In genomic region chr1:19078503-19078902, GRCh38 we compare ENCODE assay signal across 26 cellular contexts.
"Had no signal": no experiment of that assay in that cellular context is flagged by ENCODE, and none has a peak within 500 bp of the region (broad histone marks: within the 10 kb centered on the region; RNA-seq: fewer than 3 reads in every experiment).

No MANE protein-coding gene starts in this region.

- DNase-seq: activated CD4-positive, alpha-beta memory T cell treated with anti-CD3 and anti-CD28 coated beads for 36 hours; activated CD4-positive, alpha-beta T cell treated with anti-CD3 and anti-CD28 coated beads for 36 hours; activated CD4-positive, alpha-beta T cell treated with anti-CD3 and anti-CD28 coated beads, Interleukin-2, amount 50 U/mL, for 1 hour; activated CD8-positive, alpha-beta memory T cell treated with anti-CD3 and anti-CD28 coated beads, Interleukin-2, amount 50 U/mL, for 48 hours; activated effector memory CD4-positive, alpha-beta T cell treated with Interleukin-2 at 50 U/mL for 16 hours; activated naive CD4-positive, alpha-beta T cell treated with anti-CD3 and anti-CD28 coated beads, Interleukin-2, amount 10 ng/mL, durations not matched to agents 7 days and 5 days; activated T-cell treated with anti-CD3 and anti-CD28 coated beads, Interleukin-2, amount 50 U/mL, for 48 hours; amniotic stem cell; MM.1S; MV-4-11; NCI-H1092; NCI-H1436 treated with DMSO at 0.1 percent for 48 hours; NCI-H1694 treated with DMSO at 0.1 percent for 48 hours; NCI-H2029; NCI-H345; NCI-H526 treated with DMSO at 0.1 percent for 48 hours; NCI-H774; SHP77; SJCRH30; T1000 had no signal

- H3K4me3 ChIP-seq: cardiac muscle cell, SJCRH30, SK-N-MC had no signal

- H3K27me3 Mint-ChIP-seq: activated CD4-positive, alpha-beta memory T cell treated with anti-CD3 and anti-CD28 coated beads for 36 hours; activated CD4-positive, alpha-beta T cell treated with anti-CD3 and anti-CD28 coated beads for 36 hours; activated naive CD4-positive, alpha-beta T cell treated with anti-CD3 and anti-CD28 coated beads, Interleukin-2, amount 10 ng/mL, durations not matched to agents 7 days and 5 days; activated naive CD8-positive, alpha-beta T cell; central memory CD8-positive, alpha-beta T cell had no signal

- H3K4me3 Mint-ChIP-seq: activated CD4-positive, alpha-beta memory T cell treated with anti-CD3 and anti-CD28 coated beads for 36 hours; activated CD4-positive, alpha-beta T cell treated with anti-CD3 and anti-CD28 coated beads for 36 hours; activated naive CD4-positive, alpha-beta T cell treated with anti-CD3 and anti-CD28 coated beads, Interleukin-2, amount 10 ng/mL, durations not matched to agents 7 days and 5 days; activated naive CD8-positive, alpha-beta T cell; central memory CD8-positive, alpha-beta T cell; WTC11 had no signal

- H3K27me3 ChIP-seq: cardiac muscle cell, SJCRH30 had no signal

- H3K27ac Mint-ChIP-seq: activated CD4-positive, alpha-beta memory T cell treated with anti-CD3 and anti-CD28 coated beads for 36 hours; activated CD4-positive, alpha-beta T cell treated with anti-CD3 and anti-CD28 coated beads for 36 hours; activated naive CD4-positive, alpha-beta T cell treated with anti-CD3 and anti-CD28 coated beads, Interleukin-2, amount 10 ng/mL, durations not matched to agents 7 days and 5 days; activated naive CD8-positive, alpha-beta T cell; WTC11 had no signal

- H3K9me3 Mint-ChIP-seq: activated CD4-positive, alpha-beta memory T cell treated with anti-CD3 and anti-CD28 coated beads for 36 hours; activated naive CD4-positive, alpha-beta T cell treated with anti-CD3 and anti-CD28 coated beads, Interleukin-2, amount 10 ng/mL, durations not matched to agents 7 days and 5 days; central memory CD8-positive, alpha-beta T cell; WTC11 had no signal

- H3K9me3 ChIP-seq: SJCRH30 had no signal

- H3K4me1 Mint-ChIP-seq: WTC11 had no signal

- H3K27ac ChIP-seq: cardiac muscle cell, KMS-11, SJCRH30, SK-N-MC had no signal
